ENCODE assay signal across 32 cellular contexts in the genomic region with DNA sequence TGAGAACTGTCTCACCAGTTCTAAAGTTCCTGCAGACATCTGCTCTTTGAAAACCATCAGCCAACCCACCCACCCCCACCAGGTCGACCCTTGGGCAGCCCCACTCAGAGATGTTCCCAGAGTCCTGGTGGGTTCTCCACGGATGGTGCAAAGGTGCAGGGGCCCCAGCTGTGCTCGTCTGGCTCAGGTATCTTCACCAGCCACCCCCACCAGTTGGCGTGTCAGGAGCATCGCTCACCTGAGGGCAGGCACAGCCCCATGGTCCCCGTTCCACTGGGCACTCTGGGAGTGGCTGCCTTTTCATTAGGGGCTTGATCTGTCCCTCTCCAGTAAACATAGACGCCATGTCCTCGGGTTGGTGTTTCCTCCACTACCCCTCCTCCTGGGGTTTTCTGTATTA.
"Had no signal": no experiment of that assay in that cellular context is flagged by ENCODE, and none has a peak within 500 bp of the region (broad histone marks: within the 10 kb centered on the region; RNA-seq: fewer than 3 reads in every experiment).

No MANE protein-coding gene starts in this region.

- H3K4me1 ChIP-seq: breast epithelium had no signal

- H3K36me3 ChIP-seq: breast epithelium, Peyer's patch, WERI-Rb-1 had no signal

- DNase-seq: activated CD4-positive, alpha-beta memory T cell treated with anti-CD3 and anti-CD28 coated beads, Interleukin-2, amount 10 ng/mL, durations not matched to agents 7 days and 5 days; activated CD4-positive, alpha-beta T cell treated with anti-CD3 and anti-CD28 coated beads for 1 hour; activated CD4-positive, alpha-beta T cell treated with anti-CD3 and anti-CD28 coated beads for 48 hours; activated CD4-positive, CD25-positive, alpha-beta regulatory T cell; activated gamma-delta T cell; activated naive CD4-positive, alpha-beta T cell treated with Interleukin-2 at 50 U/mL for 16 hours; activated naive CD8-positive, alpha-beta T cell treated with anti-CD3 and anti-CD28 coated beads, Interleukin-2, amount 10 ng/mL, durations not matched to agents 7 days and 5 days; activated T-cell treated with anti-CD3 and anti-CD28 coated beads, Interleukin-2, amount 50 U/mL, for 1 hour; activated T-cell treated with anti-CD3 and anti-CD28 coated beads, Interleukin-2, amount 50 U/mL, for 72 hours; amygdala; body of pancreas; MM.1S; MV-4-11; NCI-H1092; NCI-H1436 treated with DMSO at 0.1 percent for 48 hours; NCI-H1694 treated with DMSO at 0.1 percent for 48 hours; NCI-H2029; NCI-H345; NCI-H524 treated with DMSO at 0.1 percent for 48 hours; PC-3; Peyer's patch; RPMI8226; SIG-M5; T-cell; T-helper 17 cell; T-helper 9 cell; WERI-Rb-1 had no signal

- FAIRE-seq: astrocyte had no signal

- H3K9ac ChIP-seq: KMS-11 had no signal

- H3K9me3 ChIP-seq: body of pancreas, breast epithelium, Peyer's patch had no signal

- H3K27ac ChIP-seq: body of pancreas, breast epithelium, KMS-11, Peyer's patch, WERI-Rb-1 had no signal

- H3K27me3 ChIP-seq: body of pancreas, breast epithelium, Peyer's patch had no signal

- ATAC-seq: activated T-cell treated with anti-CD3 and anti-CD28 coated beads, Interleukin-2, amount 50 U/mL, for 72 hours; activated T-helper 17 cell treated with anti-CD3 and anti-CD28 coated beads, Interleukin-2, amount 50 U/mL, for 72 hours; body of pancreas; PC-3; SK-N-SH treated with all-trans-retinoic acid at 6 μM for 48 hours; T-cell; T-helper 17 cell had no signal

- H3K4me3 ChIP-seq: body of pancreas, breast epithelium, Peyer's patch had no signal
